Comparison of ENCODE assay signal across 7 cellular contexts in the genomic region with DNA sequence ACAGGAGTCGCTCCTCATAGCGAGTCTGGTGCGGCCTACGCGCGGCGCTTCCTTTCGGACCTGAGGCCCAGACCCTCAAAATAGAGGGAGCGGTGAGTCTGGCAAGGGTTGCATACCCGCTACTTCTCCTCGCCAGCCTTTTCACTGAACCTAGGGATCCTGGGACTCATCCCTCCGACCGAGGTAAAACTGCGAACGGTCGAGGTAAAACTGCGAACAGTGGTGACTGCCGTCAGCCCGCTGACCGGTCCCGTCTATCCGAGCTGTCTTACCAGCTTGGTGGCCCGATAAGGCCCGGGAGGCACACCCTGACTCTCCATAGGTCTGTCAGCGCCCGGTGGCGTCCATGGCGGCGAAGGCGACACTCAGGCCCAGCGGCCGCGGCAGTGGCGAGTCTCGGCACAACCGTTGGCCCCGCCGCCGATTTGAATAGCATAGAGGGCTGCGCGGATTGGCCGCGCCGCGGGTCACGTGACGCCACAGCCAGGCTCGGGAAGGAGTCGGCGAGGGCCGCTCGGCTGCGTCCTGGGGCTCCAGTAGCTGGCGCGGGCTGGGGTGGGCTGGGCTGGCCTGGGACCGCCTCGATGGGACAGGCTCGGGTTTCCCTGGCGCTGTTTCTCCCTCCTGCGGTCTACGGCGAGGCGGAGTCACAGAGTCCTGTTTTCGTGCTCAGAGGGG. TPM values are rescaled to one million over a fixed set of nuclear protein-coding genes. Genes with fewer than 3 reads are reported as not detected.
DNase-seq lines count a peak whose midpoint lies in the region; ATAC-seq, FAIRE-seq and TF ChIP-seq lines count a peak whose summit lies in the region.

A gene with protein sequence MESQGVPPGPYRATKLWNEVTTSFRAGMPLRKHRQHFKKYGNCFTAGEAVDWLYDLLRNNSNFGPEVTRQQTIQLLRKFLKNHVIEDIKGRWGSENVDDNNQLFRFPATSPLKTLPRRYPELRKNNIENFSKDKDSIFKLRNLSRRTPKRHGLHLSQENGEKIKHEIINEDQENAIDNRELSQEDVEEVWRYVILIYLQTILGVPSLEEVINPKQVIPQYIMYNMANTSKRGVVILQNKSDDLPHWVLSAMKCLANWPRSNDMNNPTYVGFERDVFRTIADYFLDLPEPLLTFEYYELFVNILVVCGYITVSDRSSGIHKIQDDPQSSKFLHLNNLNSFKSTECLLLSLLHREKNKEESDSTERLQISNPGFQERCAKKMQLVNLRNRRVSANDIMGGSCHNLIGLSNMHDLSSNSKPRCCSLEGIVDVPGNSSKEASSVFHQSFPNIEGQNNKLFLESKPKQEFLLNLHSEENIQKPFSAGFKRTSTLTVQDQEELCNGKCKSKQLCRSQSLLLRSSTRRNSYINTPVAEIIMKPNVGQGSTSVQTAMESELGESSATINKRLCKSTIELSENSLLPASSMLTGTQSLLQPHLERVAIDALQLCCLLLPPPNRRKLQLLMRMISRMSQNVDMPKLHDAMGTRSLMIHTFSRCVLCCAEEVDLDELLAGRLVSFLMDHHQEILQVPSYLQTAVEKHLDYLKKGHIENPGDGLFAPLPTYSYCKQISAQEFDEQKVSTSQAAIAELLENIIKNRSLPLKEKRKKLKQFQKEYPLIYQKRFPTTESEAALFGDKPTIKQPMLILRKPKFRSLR (minus strand): TSS at position 403 of the 678 bp plus-strand sequence. CDS start 83 bp downstream, at position 320.

- ATAC-seq in GM18505 (IDR thresholded peaks at IDR 0.05; ENCODE audit: unreplicated experiment) (peak; percentile 96), HG02943 (IDR thresholded peaks at IDR 0.05; ENCODE audit: low read depth, unreplicated experiment) (peak; percentile 92), GM12878 (peak; percentile 95)

- TF ChIP-seq POLR2A in GM18505 (IDR thresholded peaks at IDR 0.05; ENCODE audit: borderline replicate concordance, extremely low read depth, insufficient read depth, insufficient read length) (peak; percentile 73), GM12878 (IDR thresholded peaks at IDR 0.05; ENCODE audit: low read depth, low read length) (peak; percentile 83), sigmoid colon (IDR thresholded peaks at IDR 0.05) (no peak)

- RAD21 ChIA-PET in GM12878 (lab: Charles Lee; ENCODE audit: unreplicated experiment), result interaction anchor here (1.1 kb wide), 1 partner anchor 102 kb away, joined by 3 read pairs; no protein-coding TSS in a partner anchor

- H3K9ac ChIP-seq in GM12878 (ENCODE audit: control insufficient read depth, insufficient read depth, low read length), result peak within 1 kb of the TSS; percentile 84

- H3K27ac ChIP-seq in GM12878 (ENCODE audit: control insufficient read depth, insufficient read depth) (peak within 1 kb of the TSS; percentile 87), sigmoid colon (peak within 1 kb of the TSS in 2 of 4 donors; percentile 38 to 55)

- no peak for TF ChIP-seq RAD21 in GM12878 (IDR thresholded peaks at IDR 0.05; ENCODE audit: insufficient read depth, low read depth, low read length)

- FAIRE-seq in GM12878 (lab: Jason Lieb, UNC), result no peak

- H3K4me2 ChIP-seq in GM12878 (ENCODE audit: control insufficient read depth, insufficient read depth), result peak within 1 kb of the TSS; percentile 79

- H3K4me3 ChIP-seq in GM12878 (peak within 1 kb of the TSS; percentile 82), sigmoid colon (peak within 1 kb of the TSS; percentile 33 to 66 (median 56))

- H3K36me3 ChIP-seq in GM12878 (ENCODE audit: control insufficient read depth in 2 of 2, insufficient read depth in 2 of 2, low read length in 1 of 2) (no peaks in the 10 kb centered on the region), sigmoid colon (no peaks in the 10 kb centered on the region)

- WGBS in GM12878 (ENCODE audit: insufficient coverage, insufficient replicate concordance, low lambda C conversion rate, missing lambda C conversion rate), result under 1% methylated on average over 48 of the region's 64 CpGs
- 0 to 1% methylated on average over 64 of the region's 64 CpGs for WGBS in sigmoid colon, 2 donors

- H3K79me2 ChIP-seq in GM12878 (ENCODE audit: control insufficient read depth, insufficient read depth, low read length), result peaks cover 21% of the 10 kb centered on the region

- POLR2A ChIA-PET in GM12878 (lab: Charles Lee), result interaction anchor here (1.5 to 1.9 kb wide), 2 partner anchors 8 to 11 kb away, joined by 3 to 6 read pairs; no protein-coding TSS in a partner anchor

- DNase-seq in NCI-H187 treated with DMSO at 0.1 percent for 48 hours (lab: John Stamatoyannopoulos, UW), result peak; percentile 42
- DNase-seq in T-helper 9 cell, result peak; percentile 50
- DNase-seq in GM12878 (ENCODE audit: low read depth, low spot score), result peak; percentile 62
- DNase-seq in iPS DF 19.7 (ENCODE audit: low read depth, low spot score), result peak; percentile 61
- peak; percentile 97 for DNase-seq in sigmoid colon

- SMC1A ChIA-PET in GM12878 (lab: Charles Lee; ENCODE audit: uncharacterized antibody, unreplicated experiment), result interaction anchor here (2.3 to 3.2 kb wide), 2 partner anchors 9 to 12 kb away, joined by 11 to 17 read pairs; no protein-coding TSS in a partner anchor

- no peak for TF ChIP-seq EP300 in GM12878 (IDR thresholded peaks at IDR 0.05; ENCODE audit: borderline replicate concordance in 1 of 2, control insufficient read depth in 1 of 2, low read depth in 2 of 2, low read length in 2 of 2)
- TF ChIP-seq EP300 in sigmoid colon (IDR thresholded peaks at IDR 0.05), result no peak

- CTCF ChIA-PET in GM12878 (lab: Yijun Ruan, JAX), result interaction anchor here (0.5 to 0.9 kb wide), 2 partner anchors 9 to 176 kb away, joined by 3 to 4 read pairs; no protein-coding TSS in a partner anchor

- intact Hi-C loops in GM12878 (cut with micrococcal nuclease; ENCODE audit: unreplicated experiment) (no loop called here), sigmoid colon (cut with DNase I) (loop anchor here (10.0 kb wide), 1 partner anchor 382 kb away; no protein-coding TSS in a partner anchor)

- TSS peak; percentile 85 for BruUV-seq in GM12878 (replicated peaks; lab: Mats Ljungman, UMichigan)

- TF ChIP-seq CTCF in GM12878 (IDR thresholded peaks at IDR 0.05 in 2 of 3, conservative IDR thresholded peaks at IDR 0.05 in 1 of 3; ENCODE audit: control insufficient read depth in 2 of 3, extremely low read depth in 1 of 3, insufficient read depth in 1 of 3, low read depth in 3 of 3, low read length in 3 of 3), result 0 out of 6 replicates have a peak, but pooled peaks of 1 of the 3 experiments have one; percentile 6
- TF ChIP-seq CTCF in sigmoid colon (IDR thresholded peaks at IDR 0.05), result no peak

- peak within 1 kb of the TSS; percentile 95 for H2AFZ ChIP-seq in GM12878 (ENCODE audit: control insufficient read depth, low read depth, low read length)

- H3K9me3 ChIP-seq in GM12878 (replicated peaks; ENCODE audit: control insufficient read depth, insufficient read depth, low read length) (no peaks in the 10 kb centered on the region), sigmoid colon (no peaks in the 10 kb centered on the region)

- in situ Hi-C loops in GM12878 (cut with MboI), result no loop called here

- no peaks in the 10 kb centered on the region for H4K20me1 ChIP-seq in GM12878 (ENCODE audit: control insufficient read depth, insufficient read depth)

- no peaks in the 10 kb centered on the region for H3K27me3 ChIP-seq in GM12878 (replicated peaks in 1 of 2; ENCODE audit: control insufficient read depth in 2 of 2, insufficient read depth in 2 of 2, low read length in 1 of 2)
- no peaks in the 10 kb centered on the region for H3K27me3 ChIP-seq in sigmoid colon

- no peaks in the 10 kb centered on the region; the same call in 1 of the 2 replicates for H3K4me1 ChIP-seq in GM12878 (ENCODE audit: control insufficient read depth, insufficient read depth, low read length)
- H3K4me1 ChIP-seq in sigmoid colon, result peaks cover 0 to 18% (median 14%) of the 10 kb centered on the region in 4 donors

TF ChIP-seq in GM12878, 131 proteins besides CTCF, POLR2A, EP300 and RAD21 (continues in another document):
- TF ChIP-seq FOS (IDR thresholded peaks at IDR 0.05; ENCODE audit: borderline replicate concordance, extremely low read depth, insufficient read length), result peak; percentile 14
- TF ChIP-seq MXI1 (IDR thresholded peaks at IDR 0.05; ENCODE audit: low read depth, low read length), result peak; percentile 89
- no peak for TF ChIP-seq RB1 (IDR thresholded peaks at IDR 0.05; ENCODE audit: borderline replicate concordance)
- TF ChIP-seq ZNF207 (IDR thresholded peaks at IDR 0.05; ENCODE audit: borderline replicate concordance), result no peak
- 0 out of 2 replicates have a peak, but pooled peaks have one; percentile 61 for TF ChIP-seq GATAD2B (conservative IDR thresholded peaks at IDR 0.05; ENCODE audit: low read depth)
- TF ChIP-seq LARP7 (IDR thresholded peaks at IDR 0.05), result 0 out of 2 replicates have a peak, but pooled peaks have one; percentile 74
- no peak for TF ChIP-seq CBX3 (IDR thresholded peaks at IDR 0.05; ENCODE audit: borderline replicate concordance, low read depth)
- no peak for TF ChIP-seq SPI1 (IDR thresholded peaks at IDR 0.05; ENCODE audit: borderline replicate concordance, insufficient read depth, low read depth, low read length)
- TF ChIP-seq ZNF217 (IDR thresholded peaks at IDR 0.05), result no peak
- TF ChIP-seq, protein P1, sequence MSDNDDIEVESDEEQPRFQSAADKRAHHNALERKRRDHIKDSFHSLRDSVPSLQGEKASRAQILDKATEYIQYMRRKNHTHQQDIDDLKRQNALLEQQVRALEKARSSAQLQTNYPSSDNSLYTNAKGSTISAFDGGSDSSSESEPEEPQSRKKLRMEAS (IDR thresholded peaks at IDR 0.05; ENCODE audit: low read depth, low read length), result peak; percentile 83

RNA-seq across cellular contexts. Expression of the gene that starts here (rescaled TPM):
- 16.1 and 18.0 TPM in 2 replicates for total RNA-seq in GM12878 (2013; cell fraction: nucleolus; rRNA removed)
- total RNA-seq in GM12878 (2014; rRNA removed) (15.7 and 20.2 TPM in 2 replicates), GM12878 (2014; rRNA removed; fragmentation: Illumina TruSeq; extraction: Trizol) (20.5 and 21.5 TPM in 2 replicates), GM12878 (2021) (16.8 and 16.9 TPM in 2 replicates), sigmoid colon (1 to 10 TPM in 2 of 4 donors, under 1 TPM in 1, not detected in 1; 0.28 to 1.2 (median 1.1) TPM)
- polyA plus RNA-seq in GM12878 (2011; ENCODE audit: low read depth), result 2.2 TPM
- polyA plus RNA-seq in GM12878 (2011; rRNA removed) (19.4 and 40.7 TPM in 2 replicates), GM12878 (2014; fragmentation: Illumina TruSeq; extraction: Trizol) (18.3 and 24.9 TPM in 2 replicates), GM12878 (2014; fragmentation: Nextera tagmentation; extraction: Ambion mirVana) (10 to 100 TPM in 1 of 2 experiments, 1 to 10 TPM in 1; 6.9 to 10.1 TPM), GM12878 (2014; rRNA removed) (7.0 and 9.4 TPM in 2 replicates), GM12878 (2016; fragmentation: Nextera tagmentation; extraction: Ambion mirVana) (10 to 100 TPM; 32.3 to 36.5 TPM), sigmoid colon (1 to 10 TPM in 2 of 3 donors, under 1 TPM in 1; 0.60 to 4.4 (median 1.2) TPM)
- 4.6 and 6.2 TPM in 2 replicates for polyA plus RNA-seq in GM12878 (2011; cell fraction: cytosol; rRNA removed)
- 26.8 and 27.9 TPM in 2 replicates for polyA plus RNA-seq in GM12878 (2011; cell fraction: nucleus; rRNA removed)
- 4.1 and 7.5 TPM in 2 replicates for polyA plus RNA-seq in GM12878 (2012)
- 7.5 and 17.5 TPM in 2 replicates for polyA minus RNA-seq in GM12878 (2011; rRNA and poly(A)+ RNA removed)
- polyA minus RNA-seq in GM12878 (2011; cell fraction: cytosol; rRNA and poly(A)+ RNA removed), result 6.7 and 14.2 TPM in 2 replicates
- polyA minus RNA-seq in GM12878 (2011; cell fraction: nucleus; rRNA and poly(A)+ RNA removed), result 11.0 and 12.4 TPM in 2 replicates

Comparison
In these comparisons a context has a peak if more than half of its experiments do, and no peak if none do; other contexts are left out.
1. RNA of the gene that starts here (total RNA-seq): 15.7 to 21.5 TPM in GM12878; 0.28 to 1.2 TPM in sigmoid colon; every median in the first group is over 4 times any median in the second.
2. POLR2A ChIP-seq: peak in GM18505 (single experiment) and GM12878 (single experiment); none in sigmoid colon (0 of 2).
3. DNase-seq: peak in every context shown above with its lines; median percentile 97 in sigmoid colon; 62 in GM12878; 61 in iPS DF 19.7; 50 in T-helper 9 cell; 42 in NCI-H187 treated with DMSO at 0.1 percent for 48 hours.
4. Peak in every context shown above with its lines, with median percentiles within 50 percentile points of each other: ATAC-seq.